ENCODE assay signal across 10 cellular contexts in genomic region chr12:67222302-67222701, GRCh38. TPM values are rescaled to one million over a fixed set of nuclear protein-coding genes. Genes with fewer than 3 reads are reported as not detected.
DNase-seq lines count a peak whose midpoint lies in the region; ATAC-seq, FAIRE-seq and TF ChIP-seq lines count a peak whose summit lies in the region.
"Had no signal": no experiment of that assay in that cellular context is flagged by ENCODE, and none has a peak within 500 bp of the region (broad histone marks: within the 10 kb centered on the region; RNA-seq: fewer than 3 reads in every experiment).

No MANE protein-coding gene starts in this region.

- POLR2A ChIA-PET in AG04450 (lab: Yijun Ruan, JAX) (no interaction called here), PC-3 (lab: Charles Lee; ENCODE audit: unreplicated experiment) (no interaction called here)

- no peak overlapping the region for H3K4me2 ChIP-seq in GM23248 (ENCODE audit: unreplicated experiment)
- H3K4me2 ChIP-seq in PC-3 (ENCODE audit: low read length): no peak overlapping the region

- intact Hi-C loops in PC-3 (cut with micrococcal nuclease): loop anchor here (10.0 kb wide), 1 partner anchor 508 kb away; no protein-coding TSS in a partner anchor

- peak; percentile 40 for TF ChIP-seq CTCF in AG04450 (IDR thresholded peaks at IDR 0.05; ENCODE audit: low read depth, low read length)
- peak; percentile 63 for TF ChIP-seq CTCF in PC-3 (conservative IDR thresholded peaks at IDR 0.05; ENCODE audit: low read depth, low read length)

- no peaks in the 10 kb centered on the region for H3K9me2 ChIP-seq in GM23248 (ENCODE audit: insufficient read depth)
- no peaks in the 10 kb centered on the region for H3K9me2 ChIP-seq in PC-3 (replicated peaks; ENCODE audit: low read length)

- no peaks in the 10 kb centered on the region for H4K20me1 ChIP-seq in GM23248 (ENCODE audit: insufficient read depth)
- H4K20me1 ChIP-seq in PC-3 (ENCODE audit: low read length): no peaks in the 10 kb centered on the region

- H3K4me1 ChIP-seq in GM23248 (ENCODE audit: insufficient read depth) (no peaks in the 10 kb centered on the region), PC-3 (ENCODE audit: insufficient read depth, low read length) (no peaks in the 10 kb centered on the region)
- H3K4me1 ChIP-seq: ascending aorta, prostate gland had no signal

- H3K27ac ChIP-seq in AG04450 (ENCODE audit: low read depth, low read length) (no peak overlapping the region), GM23248 (no peak overlapping the region), PC-3 (ENCODE audit: low read length) (no peak overlapping the region)
- H3K27ac ChIP-seq: ascending aorta, prostate gland had no signal

- H3K9ac ChIP-seq in GM23248 (no peak overlapping the region), PC-3 (ENCODE audit: low read length) (no peak overlapping the region)

- H3K4me3 ChIP-seq in AG04450 (ENCODE audit: low read depth, low read length): no peak overlapping the region
- no peak overlapping the region for H3K4me3 ChIP-seq in GM23248
- no peak overlapping the region for H3K4me3 ChIP-seq in PC-3 (ENCODE audit: low read length)
- H3K4me3 ChIP-seq: ascending aorta, prostate gland had no signal

- peak; percentile 51; the same call in 1 of the 2 replicates for ATAC-seq in PC-3
- no peak for ATAC-seq in GM18520 (IDR thresholded peaks at IDR 0.05; ENCODE audit: unreplicated experiment)
- no peak for ATAC-seq in GM19351 (IDR thresholded peaks at IDR 0.05; ENCODE audit: unreplicated experiment)
- no peak for ATAC-seq in GM21381 (IDR thresholded peaks at IDR 0.05; ENCODE audit: unreplicated experiment)

- DNase-seq in AG04450 (ENCODE audit: low read depth, low spot score): no peak
- DNase-seq in GM23248: peak; percentile 44
- peak; percentile 63 for DNase-seq in PC-3
- DNase-seq in foreskin melanocyte: peak; percentile 26
- DNase-seq in HTR-8/SVneo (ENCODE audit: insufficient read length, low spot score): no peak

- H3K27me3 ChIP-seq in AG04450 (ENCODE audit: control insufficient read depth, insufficient read depth, low read length) (no peaks in the 10 kb centered on the region), GM23248 (replicated peaks; ENCODE audit: insufficient read depth) (no peaks in the 10 kb centered on the region; the same call in 1 of the 2 replicates), PC-3 (ENCODE audit: low read length) (peaks cover 16% of the 10 kb centered on the region)
- H3K27me3 ChIP-seq: ascending aorta had no signal

- H2AFZ ChIP-seq in GM23248 (no peak overlapping the region), PC-3 (ENCODE audit: low read length) (no peak overlapping the region)

- H3F3A ChIP-seq in GM23248 (ENCODE audit: insufficient read depth) (no peaks in the 10 kb centered on the region), PC-3 (ENCODE audit: low read length, unreplicated experiment) (no peaks in the 10 kb centered on the region)

- in situ Hi-C loops in GM23248 (cut with MboI): no loop called here

- no peak for FAIRE-seq in HTR-8/SVneo (lab: Jason Lieb, UNC)

- CTCF ChIA-PET in AG04450 (lab: Charles Lee) (no interaction called here), PC-3 (lab: Charles Lee) (interaction anchor here (0.5 to 1.2 kb wide), 7 partner anchors 20 to 338 kb away, joined by 3 to 5 read pairs (median 3); no protein-coding TSS in a partner anchor)

- BruUV-seq in PC-3 (replicated peaks; lab: Mats Ljungman, UMichigan): no TSS peak

- no peaks in the 10 kb centered on the region for H3K79me2 ChIP-seq in GM23248 (ENCODE audit: insufficient read depth)
- no peaks in the 10 kb centered on the region for H3K79me2 ChIP-seq in PC-3 (ENCODE audit: low read length)

- WGBS in GM23248 (ENCODE audit: low coverage in 1 of 2, low lambda C conversion rate in 2 of 2, missing lambda C conversion rate in 2 of 2), 2 experiments: 20 to 23% methylated on average over 4 of the region's 4 CpGs

- H3K36me3 ChIP-seq in GM23248 (ENCODE audit: low read depth) (no peaks in the 10 kb centered on the region), PC-3 (ENCODE audit: low read depth, low read length) (no peaks in the 10 kb centered on the region)
- H3K36me3 ChIP-seq: ascending aorta, prostate gland had no signal

- H3K9me3 ChIP-seq in AG04450 (ENCODE audit: control insufficient read depth, insufficient read depth, low read length) (no peaks in the 10 kb centered on the region), GM23248 (ENCODE audit: low read depth) (no peaks in the 10 kb centered on the region), PC-3 (ENCODE audit: low read length) (no peaks in the 10 kb centered on the region)
- H3K9me3 ChIP-seq: ascending aorta, prostate gland had no signal

RNA-seq across cellular contexts. Expression of gene CAND1, which starts 46.9 kb away (rescaled TPM):
- 99.7 and 134 TPM in 2 replicates for polyA plus RNA-seq in AG04450 (2011; rRNA removed)
- 65.6 and 134 TPM in 2 replicates for polyA minus RNA-seq in AG04450 (2011; rRNA and poly(A)+ RNA removed)
- total RNA-seq in GM23248 (2014; rRNA removed; shearing (Covaris generic)): 65.1 and 92.6 TPM in 2 replicates
- 111 and 121 TPM in 2 replicates for polyA plus RNA-seq in GM23248 (2016; fragmentation: Nextera tagmentation; extraction: Ambion mirVana)
- 124 and 129 TPM in 2 replicates for total RNA-seq in PC-3 (2014; rRNA removed)

Comparison
In these comparisons a context has a peak if more than half of its experiments do, and no peak if none do; other contexts are left out.
1. DNase-seq: peak in GM23248 (single experiment), PC-3 (single experiment) and foreskin melanocyte (single experiment); none in AG04450 (single experiment) and HTR-8/SVneo (single experiment).